ENCODE assay signal across 8 cellular contexts in the genomic region with DNA sequence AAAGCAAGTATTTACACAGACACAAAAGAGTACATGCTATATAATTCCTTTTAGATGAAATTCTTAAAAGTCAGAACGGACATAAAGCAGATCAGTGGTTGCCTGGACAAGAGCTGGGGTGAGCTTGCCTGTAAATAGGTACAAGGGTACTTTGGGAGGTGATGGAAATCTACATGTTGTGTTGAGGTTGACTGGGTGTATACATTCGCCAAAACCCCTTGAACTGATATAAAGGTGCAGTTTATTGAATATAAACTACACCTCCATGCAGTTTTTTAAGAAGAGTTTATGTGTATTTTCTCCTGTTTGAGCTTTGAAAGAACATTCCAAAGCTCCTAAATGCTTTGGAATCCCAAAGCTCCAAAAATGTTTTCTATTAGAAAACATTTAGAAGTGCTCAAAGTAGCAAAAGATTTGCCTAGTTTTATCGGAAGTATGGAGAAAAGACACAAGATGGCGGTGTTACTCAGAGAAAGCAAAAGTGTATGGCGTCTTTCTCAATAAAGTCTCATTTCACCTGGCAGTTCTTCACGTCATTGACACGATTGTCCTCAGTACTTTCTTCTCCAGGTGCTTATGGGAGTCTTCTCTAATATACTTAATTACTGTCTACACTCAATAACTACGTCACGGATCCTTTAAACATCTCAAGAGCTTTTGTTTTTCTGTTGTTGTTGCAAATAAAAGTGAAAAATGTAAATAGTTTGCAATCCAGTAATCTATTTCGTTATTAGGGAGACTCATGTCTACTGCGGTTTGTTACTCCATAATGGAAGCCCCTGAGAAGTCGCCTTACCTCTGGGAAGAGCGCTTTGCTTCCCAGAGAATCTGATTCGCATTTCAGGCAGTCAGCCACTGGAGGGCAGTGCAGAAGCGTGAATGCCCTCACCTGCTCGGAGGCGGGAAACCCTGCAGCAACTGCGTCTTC. TPM values are rescaled to one million over a fixed set of nuclear protein-coding genes. Genes with fewer than 3 reads are reported as not detected.
DNase-seq lines count a peak whose midpoint lies in the region; ATAC-seq and TF ChIP-seq lines count a peak whose summit lies in the region.

No MANE protein-coding gene starts in this region.

- H3K9me3 ChIP-seq in testis, result no peaks in the 10 kb centered on the region

- ATAC-seq in GM21717 (IDR thresholded peaks at IDR 0.05; ENCODE audit: unreplicated experiment), result peak; percentile 80

- 13 to 16% methylated on average over 17 to 18 of the region's 18 CpGs for WGBS in testis, 2 donors

- H3K4me3 ChIP-seq in foreskin fibroblast (ENCODE audit: low read depth in 1 of 2, low read length in 2 of 2), result peak overlapping the region; percentile 35 to 54
- H3K4me3 ChIP-seq in testis, result peak overlapping the region in 1 of 2 donors; percentile 40

- TF ChIP-seq POLR2A in testis (IDR thresholded peaks at IDR 0.05), result no peak

- no peaks in the 10 kb centered on the region for H3K4me1 ChIP-seq in testis

- intact Hi-C loops in testis (cut with DNase I; ENCODE audit: low total_unique reads), result no loop called here

- no peaks in the 10 kb centered on the region for H3K36me3 ChIP-seq in testis (ENCODE audit: low read depth, missing control alignments)

- peak; percentile 69 for DNase-seq in DMS153 (lab: John Stamatoyannopoulos, UW)
- peak; percentile 80 to 81 for DNase-seq in Kasumi-1 (lab: John Stamatoyannopoulos, UW)
- peak; percentile 86 for DNase-seq in RKO (ENCODE audit: low spot score)
- peak; percentile 43 for DNase-seq in activated effector memory CD4-positive, alpha-beta T cell treated with Interleukin-2 at 50 U/mL for 16 hours
- peak; percentile 65 to 91 for DNase-seq in foreskin fibroblast
- peak; percentile 82 for DNase-seq in occipital lobe (lab: John Stamatoyannopoulos, UW)
- peak; percentile 92 for DNase-seq in testis

- peak; percentile 85 for TF ChIP-seq CTCF in foreskin fibroblast (IDR thresholded peaks at IDR 0.05; ENCODE audit: low read depth, low read length)
- peak; percentile 68 to 82 (median 73) for TF ChIP-seq CTCF in testis (IDR thresholded peaks at IDR 0.05)

- no peak overlapping the region for H3K27ac ChIP-seq in testis

- H3K27me3 ChIP-seq in testis, result no peaks in the 10 kb centered on the region

RNA-seq across cellular contexts. Expression of a gene that starts 14.7 kb away (rescaled TPM):
- total RNA-seq in occipital lobe (124 TPM), testis (100 to 1,000 TPM; 151 to 164 TPM)
- polyA plus RNA-seq in testis (ENCODE audit: insufficient read depth, low read depth, low replicate concordance), result 214 TPM
